8 cellular contexts compared by ENCODE assay signal in genomic region chr9:136799854-136800657, GRCh38. TPM values are rescaled to one million over a fixed set of nuclear protein-coding genes. Genes with fewer than 3 reads are reported as not detected.
DNase-seq lines count a peak whose midpoint lies in the region; ATAC-seq, FAIRE-seq and TF ChIP-seq lines count a peak whose summit lies in the region.

No MANE protein-coding gene starts in this region.

- H2AFZ ChIP-seq in OCI-LY3 (ENCODE audit: low read depth, low read length) (no peak overlapping the region), endothelial cell of umbilical vein (ENCODE audit: low read depth, low read length) (no peak overlapping the region)

- H3K27me3 ChIP-seq in HUES64 (ENCODE audit: insufficient read depth, low read length): peaks cover 21% of the 10 kb centered on the region
- H3K27me3 ChIP-seq in OCI-LY3 (ENCODE audit: low read depth, low read length): peaks cover 41% of the 10 kb centered on the region
- H3K27me3 ChIP-seq in endothelial cell of umbilical vein (ENCODE audit: control insufficient read depth in 2 of 2, insufficient read depth in 2 of 2, low read length in 2 of 2): peaks cover 29 to 32% of the 10 kb centered on the region in 2 experiments
- H3K27me3 ChIP-seq in mucosa of rectum (ENCODE audit: control insufficient read depth in 2 of 2, insufficient read depth in 2 of 2, low read length in 2 of 2): peaks cover 0 to 2% of the 10 kb centered on the region in 2 donors

- no peak for FAIRE-seq in endothelial cell of umbilical vein (lab: Jason Lieb, UNC)

- no TSS peak for BruUV-seq in endothelial cell of umbilical vein (replicated peaks; lab: Mats Ljungman, UMichigan)

- H3K9me3 ChIP-seq in ES-I3 (ENCODE audit: control insufficient read depth, insufficient read depth, low read length): no peaks in the 10 kb centered on the region
- no peaks in the 10 kb centered on the region for H3K9me3 ChIP-seq in HUES64 (ENCODE audit: insufficient read depth, low read depth, low read length)
- no peaks in the 10 kb centered on the region for H3K9me3 ChIP-seq in OCI-LY3 (ENCODE audit: insufficient read depth, low read length)
- no peaks in the 10 kb centered on the region for H3K9me3 ChIP-seq in endothelial cell of umbilical vein (replicated peaks; ENCODE audit: control insufficient read depth, insufficient read depth, low read length)
- H3K9me3 ChIP-seq in mucosa of rectum (ENCODE audit: control insufficient read depth in 2 of 2, low read length in 2 of 2): no peaks in the 10 kb centered on the region

- H3K36me3 ChIP-seq in ES-I3 (ENCODE audit: insufficient read depth, low read length): no peaks in the 10 kb centered on the region
- H3K36me3 ChIP-seq in HUES64 (ENCODE audit: insufficient read depth, low read length): no peaks in the 10 kb centered on the region
- H3K36me3 ChIP-seq in OCI-LY3 (replicated peaks; ENCODE audit: low read depth, low read length): no peaks in the 10 kb centered on the region
- no peaks in the 10 kb centered on the region for H3K36me3 ChIP-seq in endothelial cell of umbilical vein (ENCODE audit: control insufficient read depth in 2 of 2, extremely low read depth in 1 of 2, insufficient read depth in 2 of 2, low read length in 2 of 2)
- peaks cover 0 to 4% of the 10 kb centered on the region in 2 donors for H3K36me3 ChIP-seq in mucosa of rectum (ENCODE audit: control insufficient read depth in 2 of 2, insufficient read depth in 2 of 2, low read length in 2 of 2)

- CTCF ChIA-PET in endothelial cell of umbilical vein (lab: Charles Lee): interaction anchor here (0.9 to 2.0 kb wide), 7 partner anchors 7 to 229 kb away, joined by 3 to 8 read pairs (median 5); partner anchors contain the start of gene AJM1

- H3K79me2 ChIP-seq in OCI-LY3 (ENCODE audit: low read length): no peaks in the 10 kb centered on the region
- no peaks in the 10 kb centered on the region for H3K79me2 ChIP-seq in endothelial cell of umbilical vein (ENCODE audit: control insufficient read depth, insufficient read depth, low read length)

- WGBS in HUES64: under 1% methylated on average over 62 of the region's 63 CpGs

- H3K4me3 ChIP-seq in HUES64 (ENCODE audit: low read length) (peak overlapping the region; percentile 69), OCI-LY3 (ENCODE audit: low read length) (peak overlapping the region; percentile 74), endothelial cell of umbilical vein (replicated peaks in 1 of 3; ENCODE audit: insufficient read depth in 1 of 3, low read depth in 1 of 3, low read length in 3 of 3) (peak overlapping the region; percentile 13 to 24 (median 13)), mucosa of rectum (ENCODE audit: low read length in 2 of 2) (peak overlapping the region; percentile 54 to 75)

- POLR2A ChIA-PET in endothelial cell of umbilical vein (lab: Charles Lee): interaction anchor here (1.1 kb wide), 1 partner anchor 10 kb away, joined by 3 read pairs; no protein-coding TSS in a partner anchor

- no peaks in the 10 kb centered on the region for H3K9me1 ChIP-seq in endothelial cell of umbilical vein (replicated peaks; ENCODE audit: control insufficient read depth, extremely low read depth, insufficient read depth, low read length)

- intact Hi-C loops in endothelial cell of umbilical vein (cut with micrococcal nuclease): no loop called here

- ATAC-seq in HG03469 (IDR thresholded peaks at IDR 0.05; ENCODE audit: unreplicated experiment): no peak

- H3K27ac ChIP-seq in HUES64 (ENCODE audit: low read depth, low read length): no peak overlapping the region
- H3K27ac ChIP-seq in OCI-LY3 (ENCODE audit: low read length): no peak overlapping the region
- no peak overlapping the region for H3K27ac ChIP-seq in endothelial cell of umbilical vein (ENCODE audit: insufficient read depth, low read depth, low read length)
- H3K27ac ChIP-seq in mucosa of rectum (ENCODE audit: low read depth in 2 of 2, low read length in 2 of 2): peak overlapping the region; percentile 91 to 95

- H3K4me2 ChIP-seq in OCI-LY3 (ENCODE audit: low read length) (peak overlapping the region; percentile 94), endothelial cell of umbilical vein (ENCODE audit: insufficient read depth, low read length) (peak overlapping the region; percentile 13)

- H4K20me1 ChIP-seq in OCI-LY3 (ENCODE audit: insufficient read depth, low read length) (peaks cover 7% of the 10 kb centered on the region; the same call in 1 of the 2 replicates), endothelial cell of umbilical vein (replicated peaks; ENCODE audit: control insufficient read depth, extremely low read depth, insufficient read depth, low read length) (no peaks in the 10 kb centered on the region)

- H3K4me1 ChIP-seq in ES-I3 (ENCODE audit: insufficient read depth, low read length) (peaks cover 12% of the 10 kb centered on the region), HUES64 (ENCODE audit: insufficient read depth, low read length) (peaks cover 11% of the 10 kb centered on the region), OCI-LY3 (ENCODE audit: low read length) (peaks cover 26% of the 10 kb centered on the region), endothelial cell of umbilical vein (ENCODE audit: control insufficient read depth, extremely low read depth, insufficient read depth, low read length) (no peaks in the 10 kb centered on the region), mucosa of rectum (ENCODE audit: control insufficient read depth in 2 of 2, insufficient read depth in 2 of 2, low read length in 2 of 2) (peaks cover 19 to 35% of the 10 kb centered on the region in 2 donors)

- peak overlapping the region; percentile 80 for H3K9ac ChIP-seq in ES-I3 (ENCODE audit: low read depth, low read length)
- H3K9ac ChIP-seq in HUES64 (ENCODE audit: low read depth, low read length): peak overlapping the region; percentile 62
- H3K9ac ChIP-seq in OCI-LY3 (ENCODE audit: low read length): no peak overlapping the region
- no peak overlapping the region for H3K9ac ChIP-seq in endothelial cell of umbilical vein (replicated peaks; ENCODE audit: extremely low read depth, insufficient read depth, low read length)
- peak overlapping the region; percentile 72 to 82 for H3K9ac ChIP-seq in mucosa of rectum (ENCODE audit: low read depth in 1 of 2, low read length in 2 of 2)

- TF ChIP-seq POLR2A in endothelial cell of umbilical vein (IDR thresholded peaks at IDR 0.05; ENCODE audit: low read depth, low read length): no peak

- TF ChIP-seq CTCF in OCI-LY3 (IDR thresholded peaks at IDR 0.05; ENCODE audit: low read depth, low read length): no peak
- no peak for TF ChIP-seq CTCF in endothelial cell of umbilical vein (IDR thresholded peaks at IDR 0.05; ENCODE audit: extremely low read depth in 1 of 2, insufficient read depth in 1 of 2, low read depth in 1 of 2, low read length in 2 of 2)

- dilution Hi-C loops in endothelial cell of umbilical vein (cut with MboI; ENCODE audit: extremely low pct_ligation_motif_present, low sequenced_read_pairs): loop anchor here (25.0 kb wide), 1 partner anchor 137 kb away; the partner anchor contains the start of genes C8G and FBXW5

- peak; percentile 94 for DNase-seq in activated CD8-positive, alpha-beta memory T cell treated with anti-CD3 and anti-CD28 coated beads, Interleukin-2, amount 50 U/mL, for 4 hours
- peak; percentile 60 for DNase-seq in endothelial cell of umbilical vein (ENCODE audit: low read depth, low spot score)
- DNase-seq in stimulated activated CD8-positive, alpha-beta memory T cell treated with anti-CD3 and anti-CD28 coated beads, Interleukin-4, amount 100 ng/mL, for 24 hours (ENCODE audit: low read depth): peak; percentile 91

RNA-seq across cellular contexts. Expression of gene CCDC183, which starts 3.9 kb away (rescaled TPM):
- polyA plus RNA-seq in HUES64 (2013, experiment 1 of 2): not detected
- 0.95 TPM for polyA plus RNA-seq in HUES64 (2013, experiment 2 of 2)
- 0.37 TPM in 1 of 2 replicates, not detected in the other for total RNA-seq in endothelial cell of umbilical vein
- polyA plus RNA-seq in endothelial cell of umbilical vein: 0.50 and 0.60 TPM in 2 replicates
- 0.05 and 0.39 TPM in 2 replicates for polyA plus RNA-seq in endothelial cell of umbilical vein (2011; cell fraction: cytosol; rRNA removed)
- 3.1 and 4.1 TPM in 2 replicates for polyA plus RNA-seq in endothelial cell of umbilical vein (2011; cell fraction: nucleus; rRNA removed)
- polyA plus RNA-seq in endothelial cell of umbilical vein (2012): 0.48 and 0.53 TPM in 2 replicates
- polyA minus RNA-seq in endothelial cell of umbilical vein: 0.27 TPM in 1 of 2 replicates, not detected in the other
- not detected for polyA minus RNA-seq in endothelial cell of umbilical vein (2011; cell fraction: cytosol; rRNA and poly(A)+ RNA removed)
- not detected in 2 replicates for polyA minus RNA-seq in endothelial cell of umbilical vein (2011; cell fraction: nucleus; rRNA and poly(A)+ RNA removed)

RNA-seq across cellular contexts. Expression of gene RABL6, which starts 7.7 kb away (rescaled TPM):
- 108 TPM for polyA plus RNA-seq in HUES64 (2013, experiment 1 of 2)
- polyA plus RNA-seq in HUES64 (2013, experiment 2 of 2): 108 TPM
- total RNA-seq in endothelial cell of umbilical vein: 112 TPM in 2 replicates
- polyA plus RNA-seq in endothelial cell of umbilical vein: 60.8 and 61.3 TPM in 2 replicates
- polyA plus RNA-seq in endothelial cell of umbilical vein (2011; cell fraction: cytosol; rRNA removed): 52.4 and 58.7 TPM in 2 replicates
- polyA plus RNA-seq in endothelial cell of umbilical vein (2011; cell fraction: nucleus; rRNA removed): 87.8 and 92.7 TPM in 2 replicates
- polyA plus RNA-seq in endothelial cell of umbilical vein (2012): 111 and 119 TPM in 2 replicates
- polyA minus RNA-seq in endothelial cell of umbilical vein: 72.8 and 74.6 TPM in 2 replicates
- 60.0 TPM for polyA minus RNA-seq in endothelial cell of umbilical vein (2011; cell fraction: cytosol; rRNA and poly(A)+ RNA removed)
- 37.0 and 48.5 TPM in 2 replicates for polyA minus RNA-seq in endothelial cell of umbilical vein (2011; cell fraction: nucleus; rRNA and poly(A)+ RNA removed)

RNA-seq across cellular contexts. Expression of gene TMEM141, which starts 8.9 kb away (rescaled TPM):
- polyA plus RNA-seq in HUES64 (2013, experiment 1 of 2): 34.7 TPM
- polyA plus RNA-seq in HUES64 (2013, experiment 2 of 2): 37.5 TPM
- total RNA-seq in endothelial cell of umbilical vein: 43.2 and 44.9 TPM in 2 replicates
- polyA plus RNA-seq in endothelial cell of umbilical vein: 129 and 146 TPM in 2 replicates
- 78.8 and 99.9 TPM in 2 replicates for polyA plus RNA-seq in endothelial cell of umbilical vein (2011; cell fraction: cytosol; rRNA removed)
- 32.2 and 36.3 TPM in 2 replicates for polyA plus RNA-seq in endothelial cell of umbilical vein (2011; cell fraction: nucleus; rRNA removed)
- polyA plus RNA-seq in endothelial cell of umbilical vein (2012): 59.0 and 80.5 TPM in 2 replicates
- 34.6 and 38.7 TPM in 2 replicates for polyA minus RNA-seq in endothelial cell of umbilical vein
- 16.9 TPM for polyA minus RNA-seq in endothelial cell of umbilical vein (2011; cell fraction: cytosol; rRNA and poly(A)+ RNA removed)
- polyA minus RNA-seq in endothelial cell of umbilical vein (2011; cell fraction: nucleus; rRNA and poly(A)+ RNA removed): 3.5 and 6.9 TPM in 2 replicates

RNA-seq across cellular contexts. Expression of gene LCN15, which starts 35.7 kb away (rescaled TPM):
- 0.35 TPM for polyA plus RNA-seq in HUES64 (2013, experiment 1 of 2)
- polyA plus RNA-seq in HUES64 (2013, experiment 2 of 2): 1.0 TPM
- not detected in 2 replicates for total RNA-seq in endothelial cell of umbilical vein
- not detected in 2 replicates for polyA plus RNA-seq in endothelial cell of umbilical vein
- polyA plus RNA-seq in endothelial cell of umbilical vein (2011; cell fraction: cytosol; rRNA removed): 0.13 TPM in 1 of 2 replicates, not detected in the other
- not detected in 2 replicates for polyA plus RNA-seq in endothelial cell of umbilical vein (2011; cell fraction: nucleus; rRNA removed)
- polyA plus RNA-seq in endothelial cell of umbilical vein (2012): not detected in 2 replicates
- polyA minus RNA-seq in endothelial cell of umbilical vein: not detected in 2 replicates
- polyA minus RNA-seq in endothelial cell of umbilical vein (2011; cell fraction: cytosol; rRNA and poly(A)+ RNA removed): not detected
- polyA minus RNA-seq in endothelial cell of umbilical vein (2011; cell fraction: nucleus; rRNA and poly(A)+ RNA removed): not detected in 2 replicates

RNA-seq across cellular contexts. Expression of gene LCN8, which starts 42.0 kb away (rescaled TPM):
- not detected for polyA plus RNA-seq in HUES64 (2013, experiment 1 of 2)
- polyA plus RNA-seq in HUES64 (2013, experiment 2 of 2): not detected
- total RNA-seq in endothelial cell of umbilical vein: not detected in 2 replicates
- polyA plus RNA-seq in endothelial cell of umbilical vein: not detected in 2 replicates
- polyA plus RNA-seq in endothelial cell of umbilical vein (2011; cell fraction: cytosol; rRNA removed): not detected in 2 replicates
- polyA plus RNA-seq in endothelial cell of umbilical vein (2011; cell fraction: nucleus; rRNA removed): not detected in 2 replicates
- not detected in 2 replicates for polyA plus RNA-seq in endothelial cell of umbilical vein (2012)
- not detected in 2 replicates for polyA minus RNA-seq in endothelial cell of umbilical vein
- not detected for polyA minus RNA-seq in endothelial cell of umbilical vein (2011; cell fraction: cytosol; rRNA and poly(A)+ RNA removed)
- polyA minus RNA-seq in endothelial cell of umbilical vein (2011; cell fraction: nucleus; rRNA and poly(A)+ RNA removed): not detected in 2 replicates

Comparison
In these comparisons a context has a peak if more than half of its experiments do, and no peak if none do; other contexts are left out.
1. H3K9ac ChIP-seq: peak in ES-I3 (single experiment), HUES64 (single experiment) and mucosa of rectum (2 of 2); none in OCI-LY3 (single experiment) and endothelial cell of umbilical vein (single experiment).
2. H3K27ac ChIP-seq: peak in mucosa of rectum (2 of 2); none in HUES64 (single experiment), OCI-LY3 (single experiment) and endothelial cell of umbilical vein (single experiment).
3. H3K4me3 ChIP-seq: peak in every context shown above with its lines; median percentile 74 in OCI-LY3; 69 in HUES64; 64 in mucosa of rectum; 13 in endothelial cell of umbilical vein.
4. Peak in every context shown above with its lines, with median percentiles within 50 percentile points of each other: DNase-seq.